25 cellular contexts compared by ENCODE assay signal in the genomic region with DNA sequence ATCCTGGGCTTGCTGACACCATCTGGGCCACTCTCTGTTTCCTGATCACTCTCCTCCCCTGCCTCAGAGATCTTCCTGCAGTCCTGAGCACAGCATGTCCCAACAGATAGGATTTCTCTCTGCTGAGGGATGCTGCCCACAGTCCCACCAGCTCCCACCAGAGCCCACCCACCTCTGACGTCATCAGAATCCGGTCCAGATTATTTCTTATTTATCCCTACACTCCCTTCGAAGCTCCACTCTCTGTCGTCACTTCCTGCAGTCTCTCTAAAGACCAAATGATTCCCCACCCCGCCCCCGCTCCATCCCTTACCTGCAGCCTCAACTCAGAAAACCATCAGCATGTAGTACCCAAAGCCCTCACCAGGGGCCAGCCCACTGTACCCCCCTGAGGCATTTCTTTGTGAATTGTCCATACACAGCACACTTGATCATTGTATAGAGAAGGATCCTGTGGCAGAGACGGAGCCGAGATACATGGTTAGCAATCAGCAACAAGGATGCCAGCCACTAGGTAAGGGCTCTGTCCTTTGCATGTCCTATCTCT.
DNase-seq lines count a peak whose midpoint lies in the region; ATAC-seq, FAIRE-seq and TF ChIP-seq lines count a peak whose summit lies in the region.
"Had no signal": no experiment of that assay in that cellular context is flagged by ENCODE, and none has a peak within 500 bp of the region (broad histone marks: within the 10 kb centered on the region; RNA-seq: fewer than 3 reads in every experiment).

No MANE protein-coding gene starts in this region.

- H3K9me3 ChIP-seq in A673 (ENCODE audit: low read depth, low read length, poor library complexity, severe bottlenecking) (no peaks in the 10 kb centered on the region), OCI-LY1 (ENCODE audit: low read length) (no peaks in the 10 kb centered on the region), iPS DF 6.9 (ENCODE audit: control insufficient read depth, insufficient read depth, low read length) (no peaks in the 10 kb centered on the region)
- H3K9me3 ChIP-seq: gastroesophageal sphincter, right atrium auricular region, thyroid gland had no signal

- H3K4me3 ChIP-seq in A673 (ENCODE audit: low read depth, low read length, poor library complexity, severe bottlenecking) = no peak overlapping the region
- no peak overlapping the region for H3K4me3 ChIP-seq in OCI-LY1 (ENCODE audit: low read depth, low read length, poor library complexity, severe bottlenecking)
- no peak overlapping the region for H3K4me3 ChIP-seq in iPS DF 6.9 (ENCODE audit: low read length)
- H3K4me3 ChIP-seq: gastroesophageal sphincter, right atrium auricular region, thyroid gland had no signal

- POLR2A ChIA-PET in A673 (lab: Charles Lee; ENCODE audit: low non-redundant PET) = no interaction called here

- TF ChIP-seq CTCF in A673 (conservative IDR thresholded peaks at IDR 0.05; ENCODE audit: low read depth, low read length) (peak; percentile 31; the same call in 1 of the 2 replicates), GM12873 (IDR thresholded peaks at IDR 0.05; ENCODE audit: insufficient read depth, low read depth, low read length, missing control alignments) (peak; percentile 22), OCI-LY1 (IDR thresholded peaks at IDR 0.05; ENCODE audit: low read length) (peak; percentile 53; the same call in 1 of the 2 replicates), foreskin keratinocyte (conservative IDR thresholded peaks at IDR 0.05) (no peak)

- ATAC-seq in Right ventricle myocardium inferior = no peak
- ATAC-seq in foreskin keratinocyte = no peak
- ATAC-seq: CD8-positive, alpha-beta T cell; gastroesophageal sphincter; stimulated activated effector memory CD8-positive, alpha-beta T cell treated with anti-CD3 and anti-CD28 coated beads, Interleukin-12 subunit alpha, Interleukin-12 subunit beta, amount 100 ng/mL, for 72 hours had no signal

- CTCF ChIA-PET in A673 (lab: Charles Lee) = interaction anchor here (0.6 kb wide), 1 partner anchor 572 kb away, joined by 3 read pairs; no protein-coding TSS in a partner anchor

- H3K9ac ChIP-seq in OCI-LY1 (ENCODE audit: low read length) = no peak overlapping the region

- H3K9me2 ChIP-seq in OCI-LY1 (ENCODE audit: low read depth, low read length) = no peaks in the 10 kb centered on the region

- no peak overlapping the region for H3K4me2 ChIP-seq in OCI-LY1 (ENCODE audit: low read length)

- H3K27ac ChIP-seq in A673 (ENCODE audit: low read depth, low read length, poor library complexity, severe bottlenecking) (no peak overlapping the region), OCI-LY1 (ENCODE audit: low read depth, low read length, poor library complexity, severe bottlenecking) (no peak overlapping the region), iPS DF 6.9 (ENCODE audit: low read length) (no peak overlapping the region), foreskin keratinocyte (no peak overlapping the region)
- H3K27ac ChIP-seq: gastroesophageal sphincter, right atrium auricular region, RWPE1, thyroid gland had no signal

- no peak for FAIRE-seq in H54 (lab: Jason Lieb, UNC)
- FAIRE-seq: TTC549 had no signal

- no peaks in the 10 kb centered on the region for H3K36me3 ChIP-seq in A673 (ENCODE audit: insufficient read depth, low read length, poor library complexity, severe bottlenecking)
- no peaks in the 10 kb centered on the region for H3K36me3 ChIP-seq in OCI-LY1 (ENCODE audit: insufficient read depth, low read length)
- H3K36me3 ChIP-seq in iPS DF 6.9 (ENCODE audit: control insufficient read depth, insufficient read depth, low read length) = no peaks in the 10 kb centered on the region
- H3K36me3 ChIP-seq: gastroesophageal sphincter, right atrium auricular region, thyroid gland had no signal

- no TSS peak for BruUV-seq in A673 (replicated peaks; lab: Mats Ljungman, UMichigan)

- intact Hi-C loops in A673 (cut with micrococcal nuclease; ENCODE audit: unreplicated experiment) (no loop called here), Right ventricle myocardium inferior (cut with DNase I) (no loop called here)

- H3K27me3 ChIP-seq in A673 (replicated peaks; ENCODE audit: insufficient read depth, low read depth, low read length, poor library complexity) (no peaks in the 10 kb centered on the region), OCI-LY1 (ENCODE audit: insufficient read depth, low read length) (peaks cover 6% of the 10 kb centered on the region; the same call in 1 of the 2 replicates), iPS DF 6.9 (ENCODE audit: control insufficient read depth, insufficient read depth, low read length) (no peaks in the 10 kb centered on the region), foreskin keratinocyte (no peaks in the 10 kb centered on the region)
- H3K27me3 ChIP-seq: right atrium auricular region, thyroid gland had no signal

- no peaks in the 10 kb centered on the region for H3K79me2 ChIP-seq in OCI-LY1 (ENCODE audit: insufficient read depth, low read length)

- no CpG with 5 or more reads among the region's 8 CpGs for WGBS in iPS DF 6.9 (ENCODE audit: insufficient coverage, insufficient read length)

- no peak for TF ChIP-seq POLR2A in H54 (IDR thresholded peaks at IDR 0.05; ENCODE audit: low read depth, low read length)

- H3K4me1 ChIP-seq in A673 (ENCODE audit: insufficient read depth, low read length, poor library complexity, severe bottlenecking) (peaks cover 7% of the 10 kb centered on the region), OCI-LY1 (ENCODE audit: insufficient read depth, low read length, severe bottlenecking) (no peaks in the 10 kb centered on the region), iPS DF 6.9 (ENCODE audit: control insufficient read depth, insufficient read depth, low read length) (no peaks in the 10 kb centered on the region), foreskin keratinocyte (no peaks in the 10 kb centered on the region)
- H3K4me1 ChIP-seq: gastroesophageal sphincter, thyroid gland had no signal

- DNase-seq in A673 (ENCODE audit: low spot score) (peak; percentile 37), iPS DF 6.9 (ENCODE audit: low read depth, low spot score) (peak; percentile 47), Right ventricle myocardium inferior (ENCODE audit: missing footprints) (no peak), H54 (ENCODE audit: insufficient read length, low spot score) (no peak), foreskin keratinocyte (no peak), NCI-H128 (lab: John Stamatoyannopoulos, UW; ENCODE audit: unreplicated experiment) (no peak)
- DNase-seq: activated CD4-positive, alpha-beta T cell treated with anti-CD3 and anti-CD28 coated beads, Interleukin-2, amount 10 ng/mL, durations not matched to agents 7 days and 5 days; activated CD8-positive, alpha-beta memory T cell treated with anti-CD3 and anti-CD28 coated beads, Interleukin-2, amount 50 U/mL, for 48 hours; activated gamma-delta T cell treated with Interleukin-2 at 50 U/mL for 16 hours; amygdala; CD8-positive, alpha-beta T cell; central memory CD4-positive, alpha-beta T cell; DMS79 treated with DMSO at 0.1 percent for 48 hours; erythroblast; NCI-H2029; NCI-H446; NK-92 treated with Interleukin-12 subunit alpha and Interleukin-12 subunit beta, amount 100 ng/mL, for 24 hours; thyroid gland had no signal

- H4K20me1 ChIP-seq in OCI-LY1 (ENCODE audit: insufficient read depth, low read length) = no peaks in the 10 kb centered on the region

- no peaks in the 10 kb centered on the region for H3F3A ChIP-seq in OCI-LY1 (ENCODE audit: insufficient read depth, low read length)

- H2AFZ ChIP-seq in OCI-LY1 (ENCODE audit: low read length) = no peak overlapping the region

Comparison
In these comparisons a context has a peak if more than half of its experiments do, and no peak if none do; other contexts are left out.
1. DNase-seq: peak in A673 (single experiment) and iPS DF 6.9 (single experiment); none in Right ventricle myocardium inferior (single experiment), H54 (single experiment), foreskin keratinocyte (0 of 2) and NCI-H128 (single experiment).